In genomic region chr11:32615422-32615821, GRCh38 we compare ENCODE assay signal across 10 cellular contexts. TPM values are rescaled to one million over a fixed set of nuclear protein-coding genes. Genes with fewer than 3 reads are reported as not detected.
A peak's percentile ranks its signal among the peaks of the same experiment; 100 is the strongest.
DNase-seq lines count a peak whose midpoint lies in the region; ATAC-seq and TF ChIP-seq lines count a peak whose summit lies in the region.
"Had no signal": no experiment of that assay in that cellular context is flagged by ENCODE, and none has a peak within 500 bp of the region (broad histone marks: within the 10 kb centered on the region; RNA-seq: fewer than 3 reads in every experiment).

No MANE protein-coding gene starts in this region.

- peak; percentile 29 to 38 for DNase-seq in AML-193 (lab: John Stamatoyannopoulos, UW)
- DNase-seq in HCEC 1CT = peak; percentile 5
- DNase-seq in iPS-NIHi11 (ENCODE audit: low spot score) = peak; percentile 4
- no peak for DNase-seq in upper lobe of right lung
- DNase-seq in globus pallidus (ENCODE audit: low spot score) = no peak
- no peak for DNase-seq in NCI-H2107 (lab: John Stamatoyannopoulos, UW)
- DNase-seq in GM03348 (ENCODE audit: low spot score) = no peak
- DNase-seq: NCI-H187, pancreas had no signal

- no peak for ATAC-seq in upper lobe of right lung
- ATAC-seq: pancreas had no signal

- intact Hi-C loops in upper lobe of right lung (cut with DNase I) = no loop called here

- H3K27me3 ChIP-seq in upper lobe of right lung = no peaks in the 10 kb centered on the region
- H3K27me3 ChIP-seq: pancreas had no signal

- H3K9me3 ChIP-seq in upper lobe of right lung = no peaks in the 10 kb centered on the region
- H3K9me3 ChIP-seq: pancreas had no signal

- H3K36me3 ChIP-seq in upper lobe of right lung = no peaks in the 10 kb centered on the region
- H3K36me3 ChIP-seq: pancreas had no signal

- H3K4me3 ChIP-seq in upper lobe of right lung = no peak overlapping the region
- H3K4me3 ChIP-seq: pancreas had no signal

- H3K4me1 ChIP-seq in upper lobe of right lung = no peaks in the 10 kb centered on the region
- H3K4me1 ChIP-seq: pancreas had no signal

- peak; percentile 37 for TF ChIP-seq CTCF in VCaP (conservative IDR thresholded peaks at IDR 0.05)
- TF ChIP-seq CTCF in upper lobe of right lung (IDR thresholded peaks at IDR 0.05) = no peak

- H3K27ac ChIP-seq in VCaP (no peak overlapping the region), upper lobe of right lung (no peak overlapping the region)
- H3K27ac ChIP-seq: pancreas had no signal

RNA-seq across cellular contexts. Expression of gene EIF3M, which starts 31.8 kb away (rescaled TPM):
- 144 TPM for total RNA-seq in upper lobe of right lung

Comparison
In these comparisons a context has a peak if more than half of its experiments do, and no peak if none do; other contexts are left out.
1. DNase-seq: peak in AML-193 (2 of 2), HCEC 1CT (single experiment) and iPS-NIHi11 (single experiment); none in upper lobe of right lung (single experiment), globus pallidus (single experiment), NCI-H2107 (single experiment) and GM03348 (single experiment).